Comparison of ENCODE assay signal across 16 cellular contexts in the genomic region with DNA sequence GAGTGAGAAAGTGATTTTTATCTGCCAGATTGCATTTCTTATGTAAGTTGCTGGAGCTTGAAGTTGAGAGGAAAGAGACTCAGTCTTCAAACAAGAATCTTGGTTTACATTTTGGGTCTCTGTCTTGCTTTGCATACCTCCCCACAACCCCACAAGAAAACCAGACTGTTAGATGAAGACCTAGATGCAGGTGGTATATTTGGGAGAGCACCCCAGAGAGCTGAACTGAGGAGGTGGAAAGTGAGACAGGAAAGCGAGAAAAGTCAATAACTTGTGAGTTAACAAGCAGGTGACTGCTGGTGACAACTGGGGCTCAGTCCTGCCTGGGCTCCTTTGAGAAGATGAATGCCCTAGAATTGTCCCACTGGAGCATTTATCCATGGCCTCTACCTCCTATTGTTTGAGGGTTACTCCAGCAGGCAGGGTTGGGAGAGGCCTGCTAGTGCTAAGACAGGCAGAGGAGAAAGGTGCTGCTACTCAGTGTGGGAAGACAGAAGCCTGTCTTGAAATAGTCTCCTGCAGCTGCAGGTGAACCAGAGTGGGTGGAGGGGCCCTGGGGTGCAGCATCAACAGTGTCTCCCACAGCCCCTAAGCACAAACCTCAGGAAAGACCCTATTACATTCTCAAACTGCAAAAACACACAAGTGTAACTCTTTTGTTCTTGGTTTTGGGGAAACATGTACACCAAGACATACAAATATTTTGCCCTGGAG. TPM values are rescaled to one million over a fixed set of nuclear protein-coding genes. Genes with fewer than 3 reads are reported as not detected.
DNase-seq lines count a peak whose midpoint lies in the region; ATAC-seq and TF ChIP-seq lines count a peak whose summit lies in the region.
"Had no signal": no experiment of that assay in that cellular context is flagged by ENCODE, and none has a peak within 500 bp of the region (broad histone marks: within the 10 kb centered on the region; RNA-seq: fewer than 3 reads in every experiment).

No MANE protein-coding gene starts in this region.

- intact Hi-C loops in left cardiac atrium (cut with DNase I) (no loop called here), lower leg skin (cut with DNase I; ENCODE audit: low total_unique reads) (no loop called here)

- TF ChIP-seq CTCF in GM13977 (IDR thresholded peaks at IDR 0.05; ENCODE audit: extremely low read depth, insufficient read depth, missing control alignments) (no peak), lower leg skin (IDR thresholded peaks at IDR 0.05) (no peak)

- peak; percentile 44 for DNase-seq in GM13977 (ENCODE audit: low spot score)
- no peak for DNase-seq in caudate nucleus (lab: John Stamatoyannopoulos, UW)
- no peak for DNase-seq in left cardiac atrium
- DNase-seq in lower leg skin (ENCODE audit: low spot score in 2 of 2), result no peak
- DNase-seq in NCI-H69 (lab: John Stamatoyannopoulos, UW), result no peak
- DNase-seq: activated CD4-positive, alpha-beta T cell treated with anti-CD3 and anti-CD28 coated beads for 4 hours; central memory CD4-positive, alpha-beta T cell; DND-41; NCI-H1092 treated with DMSO at 0.1 percent for 48 hours; NCI-H526; substantia nigra had no signal

- in situ Hi-C loops in GM13977 (cut with MboI; ENCODE audit: low pct_unique_long_range_greater_than_20kb, low sequenced_read_pairs, unreplicated experiment), result no loop called here

- ATAC-seq in GM19463 (IDR thresholded peaks at IDR 0.05; ENCODE audit: unreplicated experiment), result peak; percentile 86
- ATAC-seq in HG02840 (IDR thresholded peaks at IDR 0.05; ENCODE audit: low FRiP score, unreplicated experiment), result peak; percentile 72
- ATAC-seq in HG03469 (IDR thresholded peaks at IDR 0.05; ENCODE audit: unreplicated experiment), result peak; percentile 56
- no peak for ATAC-seq in left cardiac atrium

- no peak for TF ChIP-seq POLR2A in lower leg skin (IDR thresholded peaks at IDR 0.05)

- H3K4me3 ChIP-seq in lower leg skin (ENCODE audit: low read depth, poor library complexity, severe bottlenecking), result no peak overlapping the region

- H3K27ac ChIP-seq in caudate nucleus (ENCODE audit: low read depth, low read length), result no peak overlapping the region

- 72 to 85% methylated on average over 1 of the region's 1 CpG for WGBS in lower leg skin, 2 donors

RNA-seq across cellular contexts. Expression of gene CCK, which starts 10.6 kb away (rescaled TPM):
- total RNA-seq in left cardiac atrium (not detected), lower leg skin (under 1 TPM in 1 of 4 donors, not detected in 3; 0.91 TPM)
- total RNA-seq: activated T-helper 2 cell treated with anti-CD3 and anti-CD28 coated beads, Interferon-gamma antibody, Interleukin-2, Interleukin-4, amounts not matched to agents 10 μg/mL and 5 μg/mL and 100 μg/mL, durations not matched to agents 14 hours and 24 hours and 36 hours; pulmonary artery endothelial cell had no signal

Comparison
In these comparisons a context has a peak if more than half of its experiments do, and no peak if none do; other contexts are left out.
1. ATAC-seq: peak in GM19463 (single experiment), HG02840 (single experiment) and HG03469 (single experiment); none in left cardiac atrium (0 of 2).